In genomic region chr2:151905963-151906632, GRCh38 we compare ENCODE assay signal across 14 cellular contexts.
DNase-seq lines count a peak whose midpoint lies in the region; ATAC-seq, FAIRE-seq and TF ChIP-seq lines count a peak whose summit lies in the region.
"Had no signal": no experiment of that assay in that cellular context is flagged by ENCODE, and none has a peak within 500 bp of the region (broad histone marks: within the 10 kb centered on the region; RNA-seq: fewer than 3 reads in every experiment).

No MANE protein-coding gene starts in this region.

- H3K4me1 ChIP-seq in effector memory CD4-positive, alpha-beta T cell (ENCODE audit: control insufficient read depth, insufficient read depth, low read length, poor library complexity, severe bottlenecking) = no peaks in the 10 kb centered on the region
- H3K4me1 ChIP-seq: Peyer's patch had no signal

- DNase-seq in GM12892 (ENCODE audit: insufficient read length) (no peak), OCI-M1 (lab: John Stamatoyannopoulos, UW) (peak; percentile 22), head of caudate nucleus (no peak), GDM1 (lab: John Stamatoyannopoulos, UW) (no peak), globus pallidus (ENCODE audit: low spot score) (no peak)
- DNase-seq in effector memory CD4-positive, alpha-beta T cell = no peak
- DNase-seq: AML-193; endodermal cell; naive thymus-derived CD4-positive, alpha-beta T cell; NCI-H1048; Peyer's patch had no signal

- no peaks in the 10 kb centered on the region for H3K36me3 ChIP-seq in effector memory CD4-positive, alpha-beta T cell (ENCODE audit: control insufficient read depth, insufficient read depth, low read length)
- H3K36me3 ChIP-seq: Peyer's patch had no signal

- no peak overlapping the region for H3K27ac ChIP-seq in effector memory CD4-positive, alpha-beta T cell (ENCODE audit: insufficient read depth, low read length, poor library complexity, severe bottlenecking)
- H3K27ac ChIP-seq: Peyer's patch had no signal

- peak; percentile 92 for FAIRE-seq in GM12892 (lab: Jason Lieb, UNC)

- H3K27me3 ChIP-seq in effector memory CD4-positive, alpha-beta T cell (replicated peaks; ENCODE audit: control insufficient read depth, insufficient read depth, low read length, poor library complexity, severe bottlenecking) = no peaks in the 10 kb centered on the region
- H3K27me3 ChIP-seq: Peyer's patch had no signal

- ATAC-seq in GM19452 (IDR thresholded peaks at IDR 0.05; ENCODE audit: unreplicated experiment) = peak; percentile 70
- peak; percentile 71 for ATAC-seq in HG02938 (IDR thresholded peaks at IDR 0.05; ENCODE audit: unreplicated experiment)
- ATAC-seq: naive thymus-derived CD4-positive, alpha-beta T cell; WTC11 had no signal

- H3K4me3 ChIP-seq in effector memory CD4-positive, alpha-beta T cell (ENCODE audit: insufficient read depth, low read depth, low read length, poor library complexity, severe bottlenecking) = no peak overlapping the region
- H3K4me3 ChIP-seq: Peyer's patch had no signal

- intact Hi-C loops in head of caudate nucleus (cut with DNase I) = no loop called here

- H3K9me3 ChIP-seq in effector memory CD4-positive, alpha-beta T cell (ENCODE audit: control insufficient read depth, low read length) = no peaks in the 10 kb centered on the region
- H3K9me3 ChIP-seq: Peyer's patch had no signal

- TF ChIP-seq POLR2A in GM12892 (IDR thresholded peaks at IDR 0.05; ENCODE audit: low read depth, low read length) = no peak
